Comparison of ENCODE assay signal across 8 cellular contexts in the genomic region with DNA sequence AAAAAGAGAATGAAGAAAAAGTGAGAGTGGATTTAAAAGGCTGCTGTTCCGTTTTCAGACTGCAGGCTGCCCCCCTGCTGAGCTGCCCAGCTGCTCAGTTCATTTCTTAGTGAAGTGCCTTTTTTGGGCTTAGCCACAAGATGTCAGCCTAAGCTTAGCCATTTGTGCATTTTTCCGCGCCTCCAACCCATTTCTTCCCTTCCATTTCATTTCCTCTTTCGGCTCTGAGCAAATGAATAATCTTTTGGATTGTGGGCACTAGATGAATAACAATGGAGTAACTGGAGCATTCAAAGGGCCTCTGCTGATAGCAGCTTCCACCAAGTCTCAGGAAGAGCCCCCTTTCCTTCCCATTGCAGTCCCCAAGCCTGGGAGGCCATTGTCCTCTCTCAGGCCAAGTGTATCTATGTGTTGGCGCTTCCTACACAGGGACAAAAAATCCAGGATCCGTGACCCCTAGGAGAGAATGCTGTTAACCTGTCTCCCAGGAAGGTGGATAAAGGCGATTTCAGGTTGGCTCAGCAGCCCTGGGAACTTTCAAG.
DNase-seq lines count a peak whose midpoint lies in the region; ATAC-seq and TF ChIP-seq lines count a peak whose summit lies in the region.

No MANE protein-coding gene starts in this region.

- DNase-seq in NCI-H1436 (lab: John Stamatoyannopoulos, UW) (peak; percentile 60), NCI-H1436 treated with DMSO at 0.1 percent for 48 hours (lab: John Stamatoyannopoulos, UW) (no peak), NCI-H748 (lab: John Stamatoyannopoulos, UW; ENCODE audit: unreplicated experiment) (peak; percentile 89), amniotic epithelial cell (ENCODE audit: low read depth) (peak; percentile 80), right atrium auricular region (ENCODE audit: low spot score) (no peak), retinal pigment epithelial cell (ENCODE audit: low read depth) (peak; percentile 48)

- H3K4me3 ChIP-seq in right atrium auricular region (peak overlapping the region in 1 of 2 donors; percentile 15), retinal pigment epithelial cell (ENCODE audit: low read length) (no peak overlapping the region)

- H3K4me1 ChIP-seq in right atrium auricular region = peaks cover 0 to 7% of the 10 kb centered on the region in 2 donors

- TF ChIP-seq CTCF in right atrium auricular region (IDR thresholded peaks at IDR 0.05) (peak; percentile 59 to 83), retinal pigment epithelial cell (conservative IDR thresholded peaks at IDR 0.05; ENCODE audit: low read depth, low read length) (peak; percentile 88)

- ATAC-seq in GM21447 (IDR thresholded peaks at IDR 0.05; ENCODE audit: unreplicated experiment) = peak; percentile 93
- peak; percentile 95 for ATAC-seq in HG03571 (IDR thresholded peaks at IDR 0.05; ENCODE audit: unreplicated experiment)

- H3K27me3 ChIP-seq in right atrium auricular region = no peaks in the 10 kb centered on the region

- H3K9me3 ChIP-seq in right atrium auricular region = no peaks in the 10 kb centered on the region

- no peaks in the 10 kb centered on the region for H3K36me3 ChIP-seq in right atrium auricular region

- no peak overlapping the region for H3K27ac ChIP-seq in right atrium auricular region

Comparison
In these comparisons a context has a peak if more than half of its experiments do, and no peak if none do; other contexts are left out.
1. DNase-seq: peak in NCI-H1436 (single experiment), NCI-H748 (single experiment), amniotic epithelial cell (single experiment) and retinal pigment epithelial cell (single experiment); none in NCI-H1436 treated with DMSO at 0.1 percent for 48 hours (single experiment) and right atrium auricular region (single experiment).